Comparison of ENCODE assay signal across 8 cellular contexts in genomic region chr11:64060861-64061444, GRCh38. TPM values are rescaled to one million over a fixed set of nuclear protein-coding genes. Genes with fewer than 3 reads are reported as not detected.
DNase-seq lines count a peak whose midpoint lies in the region; ATAC-seq and TF ChIP-seq lines count a peak whose summit lies in the region.

No MANE protein-coding gene starts in this region.

- H3K4me3 Mint-ChIP-seq in neural crest cell: peak overlapping the region; percentile 71

- 2 to 9% (median 3%) methylated on average over 31 to 42 of the region's 42 CpGs for WGBS in stomach, 5 donors

- no peak overlapping the region for H3K27ac ChIP-seq in stomach

- TF ChIP-seq POLR2A in erythroblast (IDR thresholded peaks at IDR 0.05; ENCODE audit: low read length): no peak
- no peak for TF ChIP-seq POLR2A in stomach (IDR thresholded peaks at IDR 0.05)

- peaks cover 11 to 19% (median 13%) of the 10 kb centered on the region in 4 donors for H3K4me1 ChIP-seq in stomach

- no peak overlapping the region for H3K27ac Mint-ChIP-seq in neural crest cell (ENCODE audit: unreplicated experiment)

- no peak for TF ChIP-seq EP300 in stomach (IDR thresholded peaks at IDR 0.05)

- no peaks in the 10 kb centered on the region for H3K9me3 Mint-ChIP-seq in neural crest cell

- DNase-seq in EL (peak; percentile 25), NCI-H1417 treated with DMSO at 0.1 percent for 48 hours (lab: John Stamatoyannopoulos, UW) (peak; percentile 85), erythroblast (lab: John Stamatoyannopoulos, UW) (peak; percentile 32), neural crest cell (ENCODE audit: low read depth, low spot score) (peak; percentile 58), stomach (peak; percentile 28)
- DNase-seq in activated CD8-positive, alpha-beta memory T cell treated with anti-CD3 and anti-CD28 coated beads, Interleukin-2, amount 50 U/mL, for 1 hour (ENCODE audit: extremely low read depth): peak; percentile 17

- H3K4me1 Mint-ChIP-seq in neural crest cell: peaks cover 26% of the 10 kb centered on the region

- intact Hi-C loops in stomach (cut with DNase I; ENCODE audit: low total_unique reads): no loop called here

- no peaks in the 10 kb centered on the region for H3K36me3 ChIP-seq in stomach

- TF ChIP-seq CTCF in neural crest cell (conservative IDR thresholded peaks at IDR 0.05) (no peak), stomach (IDR thresholded peaks at IDR 0.05) (no peak)

- H3K4me3 ChIP-seq in stomach: peak overlapping the region; percentile 28 to 42 (median 38)

- no peaks in the 10 kb centered on the region for H3K36me3 Mint-ChIP-seq in neural crest cell (ENCODE audit: low read depth)

- peaks cover 15% of the 10 kb centered on the region for H3K27me3 Mint-ChIP-seq in neural crest cell (ENCODE audit: low read depth)

- H3K9me3 ChIP-seq in stomach: no peaks in the 10 kb centered on the region

- peaks cover 0 to 50% (median 22%) of the 10 kb centered on the region in 3 donors for H3K27me3 ChIP-seq in stomach

- ATAC-seq in GM21717 (IDR thresholded peaks at IDR 0.05; ENCODE audit: unreplicated experiment) (no peak), GM18502 (IDR thresholded peaks at IDR 0.05; ENCODE audit: poor library complexity, unreplicated experiment) (no peak)

RNA-seq across cellular contexts. Expression of gene FLRT1, which starts 25.2 kb away (rescaled TPM):
- total RNA-seq in neural crest cell (2.4 and 3.0 TPM in 2 replicates), stomach (1 to 10 TPM in 1 of 5 donors, under 1 TPM in 1, not detected in 3; 0.73 to 1.3 TPM)
- under 1 TPM in 2 of 3 donors, not detected in 1; 0.12 to 0.28 TPM for polyA plus RNA-seq in stomach

Comparison
In these comparisons a context has a peak if more than half of its experiments do, and no peak if none do; other contexts are left out.
1. DNase-seq: peak in every context shown above with its lines; median percentile 85 in NCI-H1417 treated with DMSO at 0.1 percent for 48 hours; 58 in neural crest cell; 32 in erythroblast; 28 in stomach; 25 in EL; 17 in activated CD8-positive, alpha-beta memory T cell treated with anti-CD3 and anti-CD28 coated beads, Interleukin-2, amount 50 U/mL, for 1 hour.